In genomic region chr12:108297895-108298760, GRCh38 we compare ENCODE assay signal across 11 cellular contexts. TPM values are rescaled to one million over a fixed set of nuclear protein-coding genes. Genes with fewer than 3 reads are reported as not detected.
DNase-seq lines count a peak whose midpoint lies in the region; ATAC-seq and TF ChIP-seq lines count a peak whose summit lies in the region.
"Had no signal": no experiment of that assay in that cellular context is flagged by ENCODE, and none has a peak within 500 bp of the region (broad histone marks: within the 10 kb centered on the region; RNA-seq: fewer than 3 reads in every experiment).

No MANE protein-coding gene starts in this region.

- ATAC-seq in GM18498 (IDR thresholded peaks at IDR 0.05; ENCODE audit: unreplicated experiment) (peak; percentile 74), GM19467 (IDR thresholded peaks at IDR 0.05; ENCODE audit: unreplicated experiment) (peak; percentile 69), HG03520 (IDR thresholded peaks at IDR 0.05; ENCODE audit: unreplicated experiment) (peak; percentile 51), HG03139 (IDR thresholded peaks at IDR 0.05; ENCODE audit: unreplicated experiment) (no peak)
- ATAC-seq: PC-3 had no signal

- peaks cover 28% of the 10 kb centered on the region for H3K27me3 Mint-ChIP-seq in neural progenitor cell (ENCODE audit: insufficient read depth, low read depth)

- no peak overlapping the region for H3K4me2 ChIP-seq in neural progenitor cell

- H3F3A ChIP-seq in neural progenitor cell (ENCODE audit: low read depth), result no peaks in the 10 kb centered on the region

- DNase-seq in neural progenitor cell (ENCODE audit: low spot score), result no peak
- no peak for DNase-seq in NCI-H2227 treated with DMSO at 0.1 percent for 48 hours (lab: John Stamatoyannopoulos, UW)
- DNase-seq in stimulated activated CD4-positive, alpha-beta T cell treated with anti-CD3 and anti-CD28 coated beads, Interleukin-12 subunit alpha, Interleukin-12 subunit beta, amount 100 ng/mL, for 4 hours, result no peak
- DNase-seq: activated CD8-positive, alpha-beta memory T cell treated with anti-CD3 and anti-CD28 coated beads for 24 hours; NCI-H2029 treated with DMSO at 0.1 percent for 48 hours; PC-3 had no signal

- H3K36me3 Mint-ChIP-seq in neural progenitor cell, result no peaks in the 10 kb centered on the region

- H3K27ac Mint-ChIP-seq in neural progenitor cell, result peak overlapping the region; percentile 40
- H3K27ac Mint-ChIP-seq: T-helper 1 cell treated with Interleukin-12 subunit alpha and Interleukin-12 subunit beta and Interleukin-4 antibody, amounts not matched to agents 30 μg/mL and 1 μg/mL, for 36 hours had no signal

- H3K9me3 ChIP-seq in neural progenitor cell (ENCODE audit: low read depth), result no peaks in the 10 kb centered on the region

- no peaks in the 10 kb centered on the region for H3K36me3 ChIP-seq in neural progenitor cell

- H3K4me1 Mint-ChIP-seq in neural progenitor cell, result peaks cover 57% of the 10 kb centered on the region

- H3K4me3 ChIP-seq in neural progenitor cell, result no peak overlapping the region

- no peaks in the 10 kb centered on the region for H3K27me3 ChIP-seq in neural progenitor cell

- no peak overlapping the region for H3K9ac ChIP-seq in neural progenitor cell

- no peaks in the 10 kb centered on the region for H4K20me1 ChIP-seq in neural progenitor cell (ENCODE audit: low read depth)

- H3K9me3 Mint-ChIP-seq in neural progenitor cell, result peaks cover 6% of the 10 kb centered on the region
- H3K9me3 Mint-ChIP-seq: T-helper 1 cell treated with Interleukin-12 subunit alpha and Interleukin-12 subunit beta and Interleukin-4 antibody, amounts not matched to agents 30 μg/mL and 1 μg/mL, for 36 hours had no signal

- no peak overlapping the region for H2AFZ ChIP-seq in neural progenitor cell (replicated peaks)

- no peak for TF ChIP-seq CTCF in neural progenitor cell (IDR thresholded peaks at IDR 0.05)

- peaks cover 3% of the 10 kb centered on the region for H3K4me1 ChIP-seq in neural progenitor cell

- no peak overlapping the region for H3K27ac ChIP-seq in neural progenitor cell

- no peaks in the 10 kb centered on the region for H3K79me2 ChIP-seq in neural progenitor cell (ENCODE audit: low read depth)

- peak overlapping the region; percentile 55 for H3K4me3 Mint-ChIP-seq in neural progenitor cell
- H3K4me3 Mint-ChIP-seq: T-helper 1 cell treated with Interleukin-12 subunit alpha and Interleukin-12 subunit beta and Interleukin-4 antibody, amounts not matched to agents 30 μg/mL and 1 μg/mL, for 36 hours had no signal

RNA-seq across cellular contexts. Expression of gene CMKLR1, which starts 41.0 kb away (rescaled TPM):
- total RNA-seq in neural progenitor cell (ENCODE audit: low replicate concordance), result 0.09 TPM in 1 of 2 replicates, not detected in the other
- total RNA-seq: PC-3 had no signal
